ENCODE assay signal across 35 cellular contexts in the genomic region with DNA sequence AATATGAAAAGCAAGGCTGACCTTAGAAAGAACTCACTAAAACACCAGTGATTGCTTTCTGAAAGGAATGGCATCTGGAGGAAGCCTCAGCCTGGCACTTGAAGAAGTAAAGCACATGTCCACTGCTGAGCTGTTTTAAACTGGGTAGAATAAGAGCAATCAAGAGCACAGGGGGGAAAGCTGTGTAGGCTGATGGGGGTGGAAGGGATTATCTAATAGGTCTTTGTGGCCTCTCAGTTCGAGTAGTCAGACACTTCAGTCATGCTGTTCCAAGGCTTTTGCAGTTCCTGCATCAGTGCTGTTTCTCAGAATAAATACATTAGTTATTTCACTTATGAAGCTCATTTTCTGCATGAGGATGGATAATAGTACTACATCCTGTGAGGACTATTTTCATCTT.
"Had no signal": no experiment of that assay in that cellular context is flagged by ENCODE, and none has a peak within 500 bp of the region (broad histone marks: within the 10 kb centered on the region; RNA-seq: fewer than 3 reads in every experiment).

No MANE protein-coding gene starts in this region.

- DNase-seq: activated B cell treated with CpG ODN at 0.5 μM for 24 hours; activated CD4-positive, alpha-beta memory T cell treated with anti-CD3 and anti-CD28 coated beads for 36 hours; activated CD4-positive, alpha-beta T cell treated with anti-CD3 and anti-CD28 coated beads for 4 hours; activated CD4-positive, alpha-beta T cell treated with anti-CD3 and anti-CD28 coated beads, Interleukin-2, amount 10 ng/mL, durations not matched to agents 24 days and 14 days; activated CD4-positive, alpha-beta T cell treated with anti-CD3 and anti-CD28 coated beads, Interleukin-2, amount 50 U/mL, for 1 hour; activated CD4-positive, alpha-beta T cell treated with anti-CD3 and anti-CD28 coated beads, Interleukin-2, amount 50 U/mL, for 4 hours; activated CD4-positive, CD25-positive, alpha-beta regulatory T cell treated with anti-CD3 and anti-CD28 coated beads, Interleukin-2, amount 50 U/mL, for 72 hours; activated CD8-positive, alpha-beta memory T cell treated with anti-CD3 and anti-CD28 coated beads, Interleukin-2, amount 50 U/mL, for 4 hours; activated CD8-positive, alpha-beta T cell treated with anti-CD3 and anti-CD28 coated beads for 36 hours; activated effector memory CD4-positive, alpha-beta T cell treated with anti-CD3 and anti-CD28 coated beads, Interleukin-2, amount 50 U/mL, for 16 hours; activated gamma-delta T cell treated with Interleukin-2 at 50 U/mL for 16 hours; activated naive CD4-positive, alpha-beta T cell; activated naive CD4-positive, alpha-beta T cell treated with anti-CD3 and anti-CD28 coated beads for 36 hours; activated naive CD8-positive, alpha-beta T cell treated with anti-CD3 and anti-CD28 coated beads, Interleukin-2, amount 10 ng/mL, durations not matched to agents 7 days and 5 days; activated naive CD8-positive, alpha-beta T cell treated with anti-CD3 and anti-CD28 coated beads, Interleukin-2, amount 50 U/mL, for 24 hours; activated T-cell treated with anti-CD3 and anti-CD28 coated beads for 4 hours; activated T-cell treated with anti-CD3 and anti-CD28 coated beads, Interleukin-2, amount 50 U/mL, for 4 hours; activated T-cell treated with anti-CD3 and anti-CD28 coated beads, Interleukin-2, amount 50 U/mL, for 72 hours; amygdala; anterior cingulate cortex; caudate nucleus; cerebellar nuclear complex; colonic mucosa; T-helper 2 cell; T-helper 9 cell had no signal

- H3K27me3 ChIP-seq: ascending aorta, cardiac muscle cell, colonic mucosa had no signal

- H3K4me1 Mint-ChIP-seq: activated B cell treated with CpG ODN at 0.5 μM for 24 hours; activated CD4-positive, alpha-beta T cell treated with anti-CD3 and anti-CD28 coated beads, Interleukin-2, amount 10 ng/mL, durations not matched to agents 24 days and 14 days; activated naive CD4-positive, alpha-beta T cell treated with anti-CD3 and anti-CD28 coated beads, Interleukin-2, amount 50 U/mL, for 24 hours; activated naive CD8-positive, alpha-beta T cell treated with anti-CD3 and anti-CD28 coated beads, Interleukin-2, amount 10 ng/mL, durations not matched to agents 7 days and 5 days; activated T-helper 17 cell treated with anti-CD3 and anti-CD28 coated beads, Interleukin-2, amount 50 U/mL, for 72 hours; brain; central memory CD8-positive, alpha-beta T cell had no signal

- H3K4me3 Mint-ChIP-seq: activated B cell treated with CpG ODN at 0.5 μM for 24 hours; activated CD4-positive, alpha-beta memory T cell treated with anti-CD3 and anti-CD28 coated beads for 36 hours; activated CD4-positive, alpha-beta T cell treated with anti-CD3 and anti-CD28 coated beads, Interleukin-2, amount 10 ng/mL, durations not matched to agents 24 days and 14 days; activated CD8-positive, alpha-beta T cell treated with anti-CD3 and anti-CD28 coated beads for 36 hours; activated naive CD4-positive, alpha-beta T cell treated with anti-CD3 and anti-CD28 coated beads for 36 hours; activated naive CD4-positive, alpha-beta T cell treated with anti-CD3 and anti-CD28 coated beads, Interleukin-2, amount 50 U/mL, for 24 hours; activated naive CD8-positive, alpha-beta T cell; activated naive CD8-positive, alpha-beta T cell treated with anti-CD3 and anti-CD28 coated beads, Interleukin-2, amount 10 ng/mL, durations not matched to agents 7 days and 5 days; activated naive CD8-positive, alpha-beta T cell treated with anti-CD3 and anti-CD28 coated beads, Interleukin-2, amount 50 U/mL, for 24 hours; activated T-cell treated with anti-CD3 and anti-CD28 coated beads, Interleukin-2, amount 50 U/mL, for 4 hours; activated T-cell treated with anti-CD3 and anti-CD28 coated beads, Interleukin-2, amount 50 U/mL, for 72 hours; activated T-helper 1 cell treated with anti-CD3 and anti-CD28 coated beads, Interleukin-12 subunit alpha, Interleukin-12 subunit beta, Interleukin-2, Interleukin-4 antibody, amounts not matched to agents 30 ng/mL and 10 ng/mL and 1 ng/mL, durations not matched to agents 14 hours and 24 hours and 36 hours; activated T-helper 17 cell treated with anti-CD3 and anti-CD28 coated beads, Interleukin-2, amount 50 U/mL, for 72 hours; brain; central memory CD8-positive, alpha-beta T cell; T-helper 2 cell treated with Interferon-gamma antibody and Interleukin-4, amounts not matched to agents 5 μg/mL and 100 μg/mL, for 36 hours had no signal

- ATAC-seq: activated CD8-positive, alpha-beta T cell treated with anti-CD3 and anti-CD28 coated beads for 36 hours; activated naive CD8-positive, alpha-beta T cell treated with anti-CD3 and anti-CD28 coated beads, Interleukin-2, amount 50 U/mL, for 24 hours; activated T-cell treated with anti-CD3 and anti-CD28 coated beads, Interleukin-2, amount 50 U/mL, for 4 hours; activated T-cell treated with anti-CD3 and anti-CD28 coated beads, Interleukin-2, amount 50 U/mL, for 72 hours; activated T-helper 17 cell treated with anti-CD3 and anti-CD28 coated beads, Interleukin-2, amount 50 U/mL, for 72 hours had no signal

- H3K4me3 ChIP-seq: ascending aorta, cardiac muscle cell, colonic mucosa had no signal

- H3K27ac ChIP-seq: ascending aorta, cardiac muscle cell, colonic mucosa, VCaP had no signal

- H3K9me3 Mint-ChIP-seq: activated B cell treated with CpG ODN at 0.5 μM for 24 hours; activated CD4-positive, alpha-beta memory T cell treated with anti-CD3 and anti-CD28 coated beads for 36 hours; activated CD4-positive, alpha-beta T cell treated with anti-CD3 and anti-CD28 coated beads, Interleukin-2, amount 10 ng/mL, durations not matched to agents 24 days and 14 days; activated CD8-positive, alpha-beta T cell treated with anti-CD3 and anti-CD28 coated beads for 36 hours; activated naive CD4-positive, alpha-beta T cell treated with anti-CD3 and anti-CD28 coated beads, Interleukin-2, amount 50 U/mL, for 24 hours; activated naive CD8-positive, alpha-beta T cell treated with anti-CD3 and anti-CD28 coated beads, Interleukin-2, amount 50 U/mL, for 24 hours; activated T-cell treated with anti-CD3 and anti-CD28 coated beads, Interleukin-2, amount 50 U/mL, for 4 hours; activated T-helper 1 cell treated with anti-CD3 and anti-CD28 coated beads, Interleukin-12 subunit alpha, Interleukin-12 subunit beta, Interleukin-2, Interleukin-4 antibody, amounts not matched to agents 30 ng/mL and 10 ng/mL and 1 ng/mL, durations not matched to agents 14 hours and 24 hours and 36 hours; activated T-helper 17 cell treated with anti-CD3 and anti-CD28 coated beads, Interleukin-2, amount 50 U/mL, for 72 hours; brain; central memory CD8-positive, alpha-beta T cell; T-helper 2 cell treated with Interferon-gamma antibody and Interleukin-4, amounts not matched to agents 5 μg/mL and 100 μg/mL, for 36 hours had no signal

- H3K27me3 Mint-ChIP-seq: activated B cell treated with CpG ODN at 0.5 μM for 24 hours; activated CD4-positive, alpha-beta memory T cell treated with anti-CD3 and anti-CD28 coated beads for 36 hours; activated CD4-positive, alpha-beta T cell treated with anti-CD3 and anti-CD28 coated beads, Interleukin-2, amount 10 ng/mL, durations not matched to agents 24 days and 14 days; activated CD8-positive, alpha-beta T cell treated with anti-CD3 and anti-CD28 coated beads for 36 hours; activated naive CD4-positive, alpha-beta T cell treated with anti-CD3 and anti-CD28 coated beads, Interleukin-2, amount 50 U/mL, for 24 hours; activated naive CD8-positive, alpha-beta T cell; activated naive CD8-positive, alpha-beta T cell treated with anti-CD3 and anti-CD28 coated beads, Interleukin-2, amount 10 ng/mL, durations not matched to agents 7 days and 5 days; activated naive CD8-positive, alpha-beta T cell treated with anti-CD3 and anti-CD28 coated beads, Interleukin-2, amount 50 U/mL, for 24 hours; activated T-helper 17 cell treated with anti-CD3 and anti-CD28 coated beads, Interleukin-2, amount 50 U/mL, for 72 hours; brain; central memory CD8-positive, alpha-beta T cell had no signal

- H3K36me3 ChIP-seq: cardiac muscle cell, colonic mucosa had no signal

- H3K27ac Mint-ChIP-seq: activated B cell treated with CpG ODN at 0.5 μM for 24 hours; activated CD4-positive, alpha-beta memory T cell treated with anti-CD3 and anti-CD28 coated beads for 36 hours; activated CD4-positive, alpha-beta T cell treated with anti-CD3 and anti-CD28 coated beads, Interleukin-2, amount 10 ng/mL, durations not matched to agents 24 days and 14 days; activated CD8-positive, alpha-beta T cell treated with anti-CD3 and anti-CD28 coated beads for 36 hours; activated naive CD4-positive, alpha-beta T cell treated with anti-CD3 and anti-CD28 coated beads for 36 hours; activated naive CD4-positive, alpha-beta T cell treated with anti-CD3 and anti-CD28 coated beads, Interleukin-2, amount 50 U/mL, for 24 hours; activated naive CD8-positive, alpha-beta T cell; activated naive CD8-positive, alpha-beta T cell treated with anti-CD3 and anti-CD28 coated beads, Interleukin-2, amount 10 ng/mL, durations not matched to agents 7 days and 5 days; activated naive CD8-positive, alpha-beta T cell treated with anti-CD3 and anti-CD28 coated beads, Interleukin-2, amount 50 U/mL, for 24 hours; activated T-cell treated with anti-CD3 and anti-CD28 coated beads, Interleukin-2, amount 50 U/mL, for 72 hours; activated T-helper 1 cell treated with anti-CD3 and anti-CD28 coated beads, Interleukin-12 subunit alpha, Interleukin-12 subunit beta, Interleukin-2, Interleukin-4 antibody, amounts not matched to agents 30 ng/mL and 10 ng/mL and 1 ng/mL, durations not matched to agents 14 hours and 24 hours and 36 hours; activated T-helper 17 cell treated with anti-CD3 and anti-CD28 coated beads, Interleukin-2, amount 50 U/mL, for 72 hours; brain; T-helper 2 cell treated with Interferon-gamma antibody and Interleukin-4, amounts not matched to agents 5 μg/mL and 100 μg/mL, for 36 hours had no signal

- H3K4me1 ChIP-seq: ascending aorta, colonic mucosa had no signal
